Comparison of ENCODE assay signal across 2 cellular contexts in genomic region chr15:64632639-64633038, GRCh38.
A peak's percentile ranks its signal among the peaks of the same experiment; 100 is the strongest.
TF ChIP-seq lines count a peak whose summit lies in the region.

No MANE protein-coding gene starts in this region.

TF ChIP-seq in HEK293, 187 proteins besides CTCF, POLR2A, EP300 and RAD21:
- peak; percentile 97 for TF ChIP-seq ZNF18 (tag by site-specific recombination; IDR thresholded peaks at IDR 0.05)

TF ChIP-seq in HepG2, 621 proteins besides CTCF, POLR2A, EP300 and RAD21:
- peak; percentile 47 for TF ChIP-seq ZNF18 (CRISPR knock-in tag; IDR thresholded peaks at IDR 0.05; ENCODE audit: insufficient replicate concordance)
TF ChIP-seq in HepG2: peak in this region for 1; not testable (repeated sequence) for 620.
